1 cellular context compared by ENCODE assay signal in the genomic region with DNA sequence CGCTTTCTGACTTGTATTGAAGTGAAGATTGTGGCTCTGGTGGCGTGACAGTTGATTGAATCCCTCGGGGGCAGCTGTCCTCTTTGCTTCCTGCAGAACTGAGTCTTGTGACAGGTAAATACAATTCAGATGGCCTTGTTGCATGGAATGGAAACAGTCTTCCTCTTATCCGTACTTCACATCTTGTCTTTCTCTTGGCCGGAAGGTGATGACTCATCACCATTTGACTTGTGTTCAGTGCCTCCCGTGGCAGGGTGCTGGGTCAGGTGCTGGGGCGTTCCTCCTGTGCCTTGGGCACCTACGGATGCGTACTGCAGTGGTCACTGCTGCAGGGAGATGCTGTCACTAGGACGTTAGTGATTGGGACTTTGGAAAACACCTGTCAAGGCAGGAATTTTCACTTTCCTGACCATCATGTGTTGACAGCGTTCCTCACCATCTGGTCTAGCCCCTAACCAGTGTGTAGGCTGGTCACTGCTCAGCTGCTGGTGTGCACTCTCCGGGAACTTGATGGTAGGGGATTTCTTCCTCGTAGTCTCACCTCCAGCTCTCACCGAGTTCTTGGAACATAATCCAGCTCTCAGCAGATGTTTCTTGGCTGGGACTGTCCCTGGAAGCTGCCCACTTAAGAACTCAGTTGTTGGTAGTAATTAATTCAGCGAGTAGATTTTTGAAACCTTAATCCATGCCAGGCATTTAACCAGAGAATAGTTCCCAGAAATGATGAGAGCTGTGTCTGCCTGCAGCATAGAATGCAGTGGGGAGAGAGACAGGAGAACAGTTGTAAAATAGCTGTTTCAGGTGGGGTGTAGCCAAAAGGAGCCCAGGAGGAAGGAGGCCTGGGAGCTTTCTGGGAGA.
TF ChIP-seq lines count a peak whose summit lies in the region.

No MANE protein-coding gene starts in this region.

TF ChIP-seq in K562, 482 proteins besides CTCF, POLR2A, EP300 and RAD21 (continued from another document and continues in another):
- TF ChIP-seq, protein P1, sequence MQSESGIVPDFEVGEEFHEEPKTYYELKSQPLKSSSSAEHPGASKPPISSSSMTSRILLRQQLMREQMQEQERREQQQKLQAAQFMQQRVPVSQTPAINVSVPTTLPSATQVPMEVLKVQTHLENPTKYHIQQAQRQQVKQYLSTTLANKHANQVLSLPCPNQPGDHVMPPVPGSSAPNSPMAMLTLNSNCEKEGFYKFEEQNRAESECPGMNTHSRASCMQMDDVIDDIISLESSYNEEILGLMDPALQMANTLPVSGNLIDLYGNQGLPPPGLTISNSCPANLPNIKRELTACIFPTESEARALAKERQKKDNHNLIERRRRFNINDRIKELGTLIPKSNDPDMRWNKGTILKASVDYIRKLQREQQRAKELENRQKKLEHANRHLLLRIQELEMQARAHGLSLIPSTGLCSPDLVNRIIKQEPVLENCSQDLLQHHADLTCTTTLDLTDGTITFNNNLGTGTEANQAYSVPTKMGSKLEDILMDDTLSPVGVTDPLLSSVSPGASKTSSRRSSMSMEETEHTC (IDR thresholded peaks at IDR 0.05) = peak; percentile 99
- TF ChIP-seq HIVEP1 (CRISPR knock-in tag; IDR thresholded peaks at IDR 0.05) = no peak
- TF ChIP-seq WHSC1 (IDR thresholded peaks at IDR 0.05; ENCODE audit: low read length) = no peak
- TF ChIP-seq MEF2A (IDR thresholded peaks at IDR 0.05; ENCODE audit: control insufficient read depth, low read depth, low read length) = no peak
- peak; percentile 97 for TF ChIP-seq SOX6 (IDR thresholded peaks at IDR 0.05)
- TF ChIP-seq BRD4 (IDR thresholded peaks at IDR 0.05) = no peak
- TF ChIP-seq POU5F1 (IDR thresholded peaks at IDR 0.05; ENCODE audit: borderline replicate concordance, low read depth, low read length, partially characterized antibody) = no peak
- no peak for TF ChIP-seq ZNF197 (CRISPR knock-in tag; IDR thresholded peaks at IDR 0.05; ENCODE audit: low read depth)
- TF ChIP-seq, protein P2, sequence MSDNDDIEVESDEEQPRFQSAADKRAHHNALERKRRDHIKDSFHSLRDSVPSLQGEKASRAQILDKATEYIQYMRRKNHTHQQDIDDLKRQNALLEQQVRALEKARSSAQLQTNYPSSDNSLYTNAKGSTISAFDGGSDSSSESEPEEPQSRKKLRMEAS (CRISPR knock-in tag; IDR thresholded peaks at IDR 0.05) = 0 out of 2 replicates have a peak, but pooled peaks have one; percentile 39
- TF ChIP-seq, protein P3, sequence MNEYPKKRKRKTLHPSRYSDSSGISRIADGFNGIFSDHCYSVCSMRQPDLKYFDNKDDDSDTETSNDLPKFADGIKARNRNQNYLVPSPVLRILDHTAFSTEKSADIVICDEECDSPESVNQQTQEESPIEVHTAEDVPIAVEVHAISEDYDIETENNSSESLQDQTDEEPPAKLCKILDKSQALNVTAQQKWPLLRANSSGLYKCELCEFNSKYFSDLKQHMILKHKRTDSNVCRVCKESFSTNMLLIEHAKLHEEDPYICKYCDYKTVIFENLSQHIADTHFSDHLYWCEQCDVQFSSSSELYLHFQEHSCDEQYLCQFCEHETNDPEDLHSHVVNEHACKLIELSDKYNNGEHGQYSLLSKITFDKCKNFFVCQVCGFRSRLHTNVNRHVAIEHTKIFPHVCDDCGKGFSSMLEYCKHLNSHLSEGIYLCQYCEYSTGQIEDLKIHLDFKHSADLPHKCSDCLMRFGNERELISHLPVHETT (CRISPR knock-in tag; conservative IDR thresholded peaks at IDR 0.05 in 1 of 2, IDR thresholded peaks at IDR 0.05 in 1 of 2) = peak in 1 of 2 experiments; percentile 63; a peak in 1 of 4 replicates
- TF ChIP-seq ZNF79 (CRISPR knock-in tag; IDR thresholded peaks at IDR 0.05; ENCODE audit: low read depth) = no peak
- TF ChIP-seq SPI1 (IDR thresholded peaks at IDR 0.05; ENCODE audit: borderline replicate concordance, low read depth, low read length) = peak; percentile 52; the same call in 1 of the 2 replicates
- TF ChIP-seq TGIF2 (CRISPR knock-in tag; IDR thresholded peaks at IDR 0.05) = no peak
- TF ChIP-seq TOE1 (IDR thresholded peaks at IDR 0.05; ENCODE audit: borderline replicate concordance) = peak; percentile 95
- 0 out of 2 replicates have a peak, but pooled peaks have one; percentile 49 for TF ChIP-seq TOE1 (CRISPR knock-in tag; IDR thresholded peaks at IDR 0.05; ENCODE audit: borderline replicate concordance, low read depth)
- TF ChIP-seq NR4A1 (CRISPR knock-in tag; IDR thresholded peaks at IDR 0.05) = no peak
- peak; percentile 67; the same call in 1 of the 2 replicates for TF ChIP-seq NR4A1 (tag; IDR thresholded peaks at IDR 0.05)
- TF ChIP-seq FOXK2 (conservative IDR thresholded peaks at IDR 0.05 in 1 of 2, IDR thresholded peaks at IDR 0.05 in 1 of 2; ENCODE audit: low read depth in 2 of 2) = peak; percentile 95 to 97
- peak in 1 of 2 experiments; percentile 89; a peak in 2 of 3 replicates for TF ChIP-seq CBX3 (IDR thresholded peaks at IDR 0.05; ENCODE audit: borderline replicate concordance in 1 of 2, low read length in 2 of 2)
- TF ChIP-seq ZNF75A (CRISPR knock-in tag; IDR thresholded peaks at IDR 0.05) = no peak
- TF ChIP-seq, protein P4, sequence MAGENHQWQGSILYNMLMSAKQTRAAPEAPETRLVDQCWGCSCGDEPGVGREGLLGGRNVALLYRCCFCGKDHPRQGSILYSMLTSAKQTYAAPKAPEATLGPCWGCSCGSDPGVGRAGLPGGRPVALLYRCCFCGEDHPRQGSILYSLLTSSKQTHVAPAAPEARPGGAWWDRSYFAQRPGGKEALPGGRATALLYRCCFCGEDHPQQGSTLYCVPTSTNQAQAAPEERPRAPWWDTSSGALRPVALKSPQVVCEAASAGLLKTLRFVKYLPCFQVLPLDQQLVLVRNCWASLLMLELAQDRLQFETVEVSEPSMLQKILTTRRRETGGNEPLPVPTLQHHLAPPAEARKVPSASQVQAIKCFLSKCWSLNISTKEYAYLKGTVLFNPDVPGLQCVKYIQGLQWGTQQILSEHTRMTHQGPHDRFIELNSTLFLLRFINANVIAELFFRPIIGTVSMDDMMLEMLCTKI (IDR thresholded peaks at IDR 0.05; ENCODE audit: partially characterized antibody) = no peak
- TF ChIP-seq MYNN (IDR thresholded peaks at IDR 0.05) = peak; percentile 95; the same call in 1 of the 2 replicates
- no peak for TF ChIP-seq MYNN (CRISPR knock-in tag; IDR thresholded peaks at IDR 0.05)
- TF ChIP-seq PRPF4 (IDR thresholded peaks at IDR 0.05; ENCODE audit: insufficient read depth, low read depth, low read length, poor library complexity, severe bottlenecking) = no peak
- peak; percentile 86 for TF ChIP-seq TAL1 (IDR thresholded peaks at IDR 0.05)
- TF ChIP-seq MTA1 (IDR thresholded peaks at IDR 0.05; ENCODE audit: borderline replicate concordance) = peak; percentile 92
- TF ChIP-seq ATF7 (IDR thresholded peaks at IDR 0.05) = peak; percentile 87
- TF ChIP-seq, protein P5, sequence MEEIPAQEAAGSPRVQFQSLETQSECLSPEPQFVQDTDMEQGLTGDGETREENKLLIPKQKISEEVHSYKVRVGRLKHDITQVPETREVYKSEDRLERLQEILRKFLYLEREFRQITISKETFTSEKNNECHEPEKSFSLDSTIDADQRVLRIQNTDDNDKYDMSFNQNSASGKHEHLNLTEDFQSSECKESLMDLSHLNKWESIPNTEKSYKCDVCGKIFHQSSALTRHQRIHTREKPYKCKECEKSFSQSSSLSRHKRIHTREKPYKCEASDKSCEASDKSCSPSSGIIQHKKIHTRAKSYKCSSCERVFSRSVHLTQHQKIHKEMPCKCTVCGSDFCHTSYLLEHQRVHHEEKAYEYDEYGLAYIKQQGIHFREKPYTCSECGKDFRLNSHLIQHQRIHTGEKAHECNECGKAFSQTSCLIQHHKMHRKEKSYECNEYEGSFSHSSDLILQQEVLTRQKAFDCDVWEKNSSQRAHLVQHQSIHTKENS (CRISPR knock-in tag; IDR thresholded peaks at IDR 0.05) = no peak
- peak; percentile 98 for TF ChIP-seq ARID1B (IDR thresholded peaks at IDR 0.05)
- TF ChIP-seq, protein P6, sequence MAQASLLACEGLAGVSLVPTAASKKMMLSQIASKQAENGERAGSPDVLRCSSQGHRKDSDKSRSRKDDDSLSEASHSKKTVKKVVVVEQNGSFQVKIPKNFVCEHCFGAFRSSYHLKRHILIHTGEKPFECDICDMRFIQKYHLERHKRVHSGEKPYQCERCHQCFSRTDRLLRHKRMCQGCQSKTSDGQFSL (CRISPR knock-in tag; IDR thresholded peaks at IDR 0.05) = no peak
- TF ChIP-seq, protein P6 (tag; IDR thresholded peaks at IDR 0.05) = no peak
- TF ChIP-seq ILF3 (IDR thresholded peaks at IDR 0.05; ENCODE audit: borderline replicate concordance) = no peak
- TF ChIP-seq, protein P7, sequence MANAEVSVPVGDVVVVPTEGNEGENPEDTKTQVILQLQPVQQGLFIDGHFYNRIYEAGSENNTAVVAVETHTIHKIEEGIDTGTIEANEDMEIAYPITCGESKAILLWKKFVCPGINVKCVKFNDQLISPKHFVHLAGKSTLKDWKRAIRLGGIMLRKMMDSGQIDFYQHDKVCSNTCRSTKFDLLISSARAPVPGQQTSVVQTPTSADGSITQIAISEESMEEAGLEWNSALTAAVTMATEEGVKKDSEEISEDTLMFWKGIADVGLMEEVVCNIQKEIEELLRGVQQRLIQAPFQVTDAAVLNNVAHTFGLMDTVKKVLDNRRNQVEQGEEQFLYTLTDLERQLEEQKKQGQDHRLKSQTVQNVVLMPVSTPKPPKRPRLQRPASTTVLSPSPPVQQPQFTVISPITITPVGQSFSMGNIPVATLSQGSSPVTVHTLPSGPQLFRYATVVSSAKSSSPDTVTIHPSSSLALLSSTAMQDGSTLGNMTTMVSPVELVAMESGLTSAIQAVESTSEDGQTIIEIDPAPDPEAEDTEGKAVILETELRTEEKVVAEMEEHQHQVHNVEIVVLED (CRISPR knock-in tag; IDR thresholded peaks at IDR 0.05) = no peak
- no peak for TF ChIP-seq GTF2E2 (tag; IDR thresholded peaks at IDR 0.05)
- TF ChIP-seq ZSCAN29 (IDR thresholded peaks at IDR 0.05) = no peak
- peak; percentile 49; the same call in 1 of the 2 replicates for TF ChIP-seq NFE2L1 (tag; IDR thresholded peaks at IDR 0.05; ENCODE audit: borderline replicate concordance, low read depth)
- TF ChIP-seq MXI1 (IDR thresholded peaks at IDR 0.05; ENCODE audit: low read depth, low read length) = peak; percentile 39; the same call in 1 of the 2 replicates
- TF ChIP-seq ZNF41 (CRISPR knock-in tag; conservative IDR thresholded peaks at IDR 0.05) = no peak; the same call in 1 of the 2 replicates
- TF ChIP-seq ZNF134 (CRISPR knock-in tag; conservative IDR thresholded peaks at IDR 0.05) = no peak
- TF ChIP-seq NCOA1 (IDR thresholded peaks at IDR 0.05; ENCODE audit: low read depth) = peak; percentile 88; the same call in 1 of the 2 replicates
- TF ChIP-seq POLR3A (IDR thresholded peaks at IDR 0.05; ENCODE audit: borderline replicate concordance, extremely low read depth, insufficient read depth, insufficient read length) = no peak
- TF ChIP-seq, protein P8, sequence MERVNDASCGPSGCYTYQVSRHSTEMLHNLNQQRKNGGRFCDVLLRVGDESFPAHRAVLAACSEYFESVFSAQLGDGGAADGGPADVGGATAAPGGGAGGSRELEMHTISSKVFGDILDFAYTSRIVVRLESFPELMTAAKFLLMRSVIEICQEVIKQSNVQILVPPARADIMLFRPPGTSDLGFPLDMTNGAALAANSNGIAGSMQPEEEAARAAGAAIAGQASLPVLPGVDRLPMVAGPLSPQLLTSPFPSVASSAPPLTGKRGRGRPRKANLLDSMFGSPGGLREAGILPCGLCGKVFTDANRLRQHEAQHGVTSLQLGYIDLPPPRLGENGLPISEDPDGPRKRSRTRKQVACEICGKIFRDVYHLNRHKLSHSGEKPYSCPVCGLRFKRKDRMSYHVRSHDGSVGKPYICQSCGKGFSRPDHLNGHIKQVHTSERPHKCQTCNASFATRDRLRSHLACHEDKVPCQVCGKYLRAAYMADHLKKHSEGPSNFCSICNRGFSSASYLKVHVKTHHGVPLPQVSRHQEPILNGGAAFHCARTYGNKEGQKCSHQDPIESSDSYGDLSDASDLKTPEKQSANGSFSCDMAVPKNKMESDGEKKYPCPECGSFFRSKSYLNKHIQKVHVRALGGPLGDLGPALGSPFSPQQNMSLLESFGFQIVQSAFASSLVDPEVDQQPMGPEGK (CRISPR knock-in tag; IDR thresholded peaks at IDR 0.05; ENCODE audit: borderline replicate concordance) = no peak
- no peak for TF ChIP-seq DDX20 (tag; IDR thresholded peaks at IDR 0.05; ENCODE audit: low read depth)
- TF ChIP-seq, protein P9, sequence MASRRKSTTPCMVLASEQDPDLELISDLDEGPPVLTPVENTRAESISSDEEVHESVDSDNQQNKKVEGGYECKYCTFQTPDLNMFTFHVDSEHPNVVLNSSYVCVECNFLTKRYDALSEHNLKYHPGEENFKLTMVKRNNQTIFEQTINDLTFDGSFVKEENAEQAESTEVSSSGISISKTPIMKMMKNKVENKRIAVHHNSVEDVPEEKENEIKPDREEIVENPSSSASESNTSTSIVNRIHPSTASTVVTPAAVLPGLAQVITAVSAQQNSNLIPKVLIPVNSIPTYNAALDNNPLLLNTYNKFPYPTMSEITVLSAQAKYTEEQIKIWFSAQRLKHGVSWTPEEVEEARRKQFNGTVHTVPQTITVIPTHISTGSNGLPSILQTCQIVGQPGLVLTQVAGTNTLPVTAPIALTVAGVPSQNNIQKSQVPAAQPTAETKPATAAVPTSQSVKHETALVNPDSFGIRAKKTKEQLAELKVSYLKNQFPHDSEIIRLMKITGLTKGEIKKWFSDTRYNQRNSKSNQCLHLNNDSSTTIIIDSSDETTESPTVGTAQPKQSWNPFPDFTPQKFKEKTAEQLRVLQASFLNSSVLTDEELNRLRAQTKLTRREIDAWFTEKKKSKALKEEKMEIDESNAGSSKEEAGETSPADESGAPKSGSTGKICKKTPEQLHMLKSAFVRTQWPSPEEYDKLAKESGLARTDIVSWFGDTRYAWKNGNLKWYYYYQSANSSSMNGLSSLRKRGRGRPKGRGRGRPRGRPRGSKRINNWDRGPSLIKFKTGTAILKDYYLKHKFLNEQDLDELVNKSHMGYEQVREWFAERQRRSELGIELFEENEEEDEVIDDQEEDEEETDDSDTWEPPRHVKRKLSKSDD (conservative IDR thresholded peaks at IDR 0.05; ENCODE audit: low read length) = no peak
- TF ChIP-seq, protein P10, sequence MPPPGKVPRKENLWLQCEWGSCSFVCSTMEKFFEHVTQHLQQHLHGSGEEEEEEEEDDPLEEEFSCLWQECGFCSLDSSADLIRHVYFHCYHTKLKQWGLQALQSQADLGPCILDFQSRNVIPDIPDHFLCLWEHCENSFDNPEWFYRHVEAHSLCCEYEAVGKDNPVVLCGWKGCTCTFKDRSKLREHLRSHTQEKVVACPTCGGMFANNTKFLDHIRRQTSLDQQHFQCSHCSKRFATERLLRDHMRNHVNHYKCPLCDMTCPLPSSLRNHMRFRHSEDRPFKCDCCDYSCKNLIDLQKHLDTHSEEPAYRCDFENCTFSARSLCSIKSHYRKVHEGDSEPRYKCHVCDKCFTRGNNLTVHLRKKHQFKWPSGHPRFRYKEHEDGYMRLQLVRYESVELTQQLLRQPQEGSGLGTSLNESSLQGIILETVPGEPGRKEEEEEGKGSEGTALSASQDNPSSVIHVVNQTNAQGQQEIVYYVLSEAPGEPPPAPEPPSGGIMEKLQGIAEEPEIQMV (tag; conservative IDR thresholded peaks at IDR 0.05; ENCODE audit: low read depth) = no peak
- peak; percentile 34 for TF ChIP-seq POLR2B (IDR thresholded peaks at IDR 0.05; ENCODE audit: low read depth, partially characterized antibody)
- TF ChIP-seq TBP (optimal IDR thresholded peaks at IDR 0.05; ENCODE audit: low read depth, low read length) = no peak
- TF ChIP-seq POLR2G (IDR thresholded peaks at IDR 0.05; ENCODE audit: low read depth, low read length) = no peak; the same call in 1 of the 2 replicates
